ENCODE assay signal across 1 cellular context in the genomic region with DNA sequence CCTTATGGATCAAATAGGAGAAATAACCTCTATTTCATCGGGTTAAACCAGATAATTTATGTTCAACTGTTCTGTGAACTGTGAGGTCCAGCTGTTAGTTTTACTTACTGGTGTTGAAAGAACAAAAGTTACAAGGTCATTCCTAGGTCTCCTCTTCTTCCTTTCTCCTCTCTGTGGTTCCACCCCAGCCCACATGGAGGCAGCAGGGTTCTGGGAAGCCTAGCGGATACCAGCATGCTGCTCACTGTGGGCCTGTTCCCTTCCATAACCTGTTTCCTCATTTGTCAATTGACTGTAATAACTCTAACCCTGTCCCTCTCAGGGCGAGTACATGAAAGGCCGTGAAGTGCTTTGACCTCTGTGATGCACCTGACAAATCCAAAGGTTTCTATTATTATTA.
TF ChIP-seq lines count a peak whose summit lies in the region.

No MANE protein-coding gene starts in this region.

TF ChIP-seq in HepG2, 621 proteins besides CTCF, POLR2A, EP300 and RAD21 (continued from another document and continues in another):
- TF ChIP-seq, protein P1, sequence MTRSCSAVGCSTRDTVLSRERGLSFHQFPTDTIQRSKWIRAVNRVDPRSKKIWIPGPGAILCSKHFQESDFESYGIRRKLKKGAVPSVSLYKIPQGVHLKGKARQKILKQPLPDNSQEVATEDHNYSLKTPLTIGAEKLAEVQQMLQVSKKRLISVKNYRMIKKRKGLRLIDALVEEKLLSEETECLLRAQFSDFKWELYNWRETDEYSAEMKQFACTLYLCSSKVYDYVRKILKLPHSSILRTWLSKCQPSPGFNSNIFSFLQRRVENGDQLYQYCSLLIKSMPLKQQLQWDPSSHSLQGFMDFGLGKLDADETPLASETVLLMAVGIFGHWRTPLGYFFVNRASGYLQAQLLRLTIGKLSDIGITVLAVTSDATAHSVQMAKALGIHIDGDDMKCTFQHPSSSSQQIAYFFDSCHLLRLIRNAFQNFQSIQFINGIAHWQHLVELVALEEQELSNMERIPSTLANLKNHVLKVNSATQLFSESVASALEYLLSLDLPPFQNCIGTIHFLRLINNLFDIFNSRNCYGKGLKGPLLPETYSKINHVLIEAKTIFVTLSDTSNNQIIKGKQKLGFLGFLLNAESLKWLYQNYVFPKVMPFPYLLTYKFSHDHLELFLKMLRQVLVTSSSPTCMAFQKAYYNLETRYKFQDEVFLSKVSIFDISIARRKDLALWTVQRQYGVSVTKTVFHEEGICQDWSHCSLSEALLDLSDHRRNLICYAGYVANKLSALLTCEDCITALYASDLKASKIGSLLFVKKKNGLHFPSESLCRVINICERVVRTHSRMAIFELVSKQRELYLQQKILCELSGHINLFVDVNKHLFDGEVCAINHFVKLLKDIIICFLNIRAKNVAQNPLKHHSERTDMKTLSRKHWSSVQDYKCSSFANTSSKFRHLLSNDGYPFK (CRISPR knock-in tag; IDR thresholded peaks at IDR 0.05; ENCODE audit: borderline replicate concordance) = no peak
- TF ChIP-seq ZNF713 (CRISPR knock-in tag; IDR thresholded peaks at IDR 0.05) = no peak
- TF ChIP-seq ZNF552 (CRISPR knock-in tag; IDR thresholded peaks at IDR 0.05; ENCODE audit: borderline replicate concordance) = no peak
- TF ChIP-seq, protein P2, sequence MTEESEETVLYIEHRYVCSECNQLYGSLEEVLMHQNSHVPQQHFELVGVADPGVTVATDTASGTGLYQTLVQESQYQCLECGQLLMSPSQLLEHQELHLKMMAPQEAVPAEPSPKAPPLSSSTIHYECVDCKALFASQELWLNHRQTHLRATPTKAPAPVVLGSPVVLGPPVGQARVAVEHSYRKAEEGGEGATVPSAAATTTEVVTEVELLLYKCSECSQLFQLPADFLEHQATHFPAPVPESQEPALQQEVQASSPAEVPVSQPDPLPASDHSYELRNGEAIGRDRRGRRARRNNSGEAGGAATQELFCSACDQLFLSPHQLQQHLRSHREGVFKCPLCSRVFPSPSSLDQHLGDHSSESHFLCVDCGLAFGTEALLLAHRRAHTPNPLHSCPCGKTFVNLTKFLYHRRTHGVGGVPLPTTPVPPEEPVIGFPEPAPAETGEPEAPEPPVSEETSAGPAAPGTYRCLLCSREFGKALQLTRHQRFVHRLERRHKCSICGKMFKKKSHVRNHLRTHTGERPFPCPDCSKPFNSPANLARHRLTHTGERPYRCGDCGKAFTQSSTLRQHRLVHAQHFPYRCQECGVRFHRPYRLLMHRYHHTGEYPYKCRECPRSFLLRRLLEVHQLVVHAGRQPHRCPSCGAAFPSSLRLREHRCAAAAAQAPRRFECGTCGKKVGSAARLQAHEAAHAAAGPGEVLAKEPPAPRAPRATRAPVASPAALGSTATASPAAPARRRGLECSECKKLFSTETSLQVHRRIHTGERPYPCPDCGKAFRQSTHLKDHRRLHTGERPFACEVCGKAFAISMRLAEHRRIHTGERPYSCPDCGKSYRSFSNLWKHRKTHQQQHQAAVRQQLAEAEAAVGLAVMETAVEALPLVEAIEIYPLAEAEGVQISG (CRISPR knock-in tag; IDR thresholded peaks at IDR 0.05) = peak; percentile 94
- no peak for TF ChIP-seq HNRNPLL (IDR thresholded peaks at IDR 0.05; ENCODE audit: low read depth, low read length, poor library complexity, severe bottlenecking)
- TF ChIP-seq, protein P3, sequence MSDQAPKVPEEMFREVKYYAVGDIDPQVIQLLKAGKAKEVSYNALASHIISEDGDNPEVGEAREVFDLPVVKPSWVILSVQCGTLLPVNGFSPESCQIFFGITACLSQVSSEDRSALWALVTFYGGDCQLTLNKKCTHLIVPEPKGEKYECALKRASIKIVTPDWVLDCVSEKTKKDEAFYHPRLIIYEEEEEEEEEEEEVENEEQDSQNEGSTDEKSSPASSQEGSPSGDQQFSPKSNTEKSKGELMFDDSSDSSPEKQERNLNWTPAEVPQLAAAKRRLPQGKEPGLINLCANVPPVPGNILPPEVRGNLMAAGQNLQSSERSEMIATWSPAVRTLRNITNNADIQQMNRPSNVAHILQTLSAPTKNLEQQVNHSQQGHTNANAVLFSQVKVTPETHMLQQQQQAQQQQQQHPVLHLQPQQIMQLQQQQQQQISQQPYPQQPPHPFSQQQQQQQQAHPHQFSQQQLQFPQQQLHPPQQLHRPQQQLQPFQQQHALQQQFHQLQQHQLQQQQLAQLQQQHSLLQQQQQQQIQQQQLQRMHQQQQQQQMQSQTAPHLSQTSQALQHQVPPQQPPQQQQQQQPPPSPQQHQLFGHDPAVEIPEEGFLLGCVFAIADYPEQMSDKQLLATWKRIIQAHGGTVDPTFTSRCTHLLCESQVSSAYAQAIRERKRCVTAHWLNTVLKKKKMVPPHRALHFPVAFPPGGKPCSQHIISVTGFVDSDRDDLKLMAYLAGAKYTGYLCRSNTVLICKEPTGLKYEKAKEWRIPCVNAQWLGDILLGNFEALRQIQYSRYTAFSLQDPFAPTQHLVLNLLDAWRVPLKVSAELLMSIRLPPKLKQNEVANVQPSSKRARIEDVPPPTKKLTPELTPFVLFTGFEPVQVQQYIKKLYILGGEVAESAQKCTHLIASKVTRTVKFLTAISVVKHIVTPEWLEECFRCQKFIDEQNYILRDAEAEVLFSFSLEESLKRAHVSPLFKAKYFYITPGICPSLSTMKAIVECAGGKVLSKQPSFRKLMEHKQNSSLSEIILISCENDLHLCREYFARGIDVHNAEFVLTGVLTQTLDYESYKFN (CRISPR knock-in tag; conservative IDR thresholded peaks at IDR 0.05) = 0 out of 2 replicates have a peak, but pooled peaks have one; percentile 25
- TF ChIP-seq ZNF879 (CRISPR knock-in tag; IDR thresholded peaks at IDR 0.05) = no peak
- peak; percentile 54 for TF ChIP-seq SAP130 (CRISPR knock-in tag; IDR thresholded peaks at IDR 0.05; ENCODE audit: low read depth)
- TF ChIP-seq JDP2 (CRISPR knock-in tag; IDR thresholded peaks at IDR 0.05; ENCODE audit: borderline replicate concordance) = no peak
- TF ChIP-seq, protein P4, sequence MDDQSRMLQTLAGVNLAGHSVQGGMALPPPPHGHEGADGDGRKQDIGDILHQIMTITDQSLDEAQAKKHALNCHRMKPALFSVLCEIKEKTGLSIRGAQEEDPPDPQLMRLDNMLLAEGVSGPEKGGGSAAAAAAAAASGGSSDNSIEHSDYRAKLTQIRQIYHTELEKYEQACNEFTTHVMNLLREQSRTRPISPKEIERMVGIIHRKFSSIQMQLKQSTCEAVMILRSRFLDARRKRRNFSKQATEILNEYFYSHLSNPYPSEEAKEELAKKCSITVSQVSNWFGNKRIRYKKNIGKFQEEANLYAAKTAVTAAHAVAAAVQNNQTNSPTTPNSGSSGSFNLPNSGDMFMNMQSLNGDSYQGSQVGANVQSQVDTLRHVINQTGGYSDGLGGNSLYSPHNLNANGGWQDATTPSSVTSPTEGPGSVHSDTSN (CRISPR knock-in tag; IDR thresholded peaks at IDR 0.05; ENCODE audit: borderline replicate concordance) = no peak
- TF ChIP-seq SMARCE1 (IDR thresholded peaks at IDR 0.05; ENCODE audit: borderline replicate concordance) = no peak
- TF ChIP-seq SYNCRIP (IDR thresholded peaks at IDR 0.05; ENCODE audit: insufficient read depth, low read depth, low read length) = no peak
- no peak for TF ChIP-seq ZNF138 (CRISPR knock-in tag; IDR thresholded peaks at IDR 0.05; ENCODE audit: low read depth)
- TF ChIP-seq ZNF256 (CRISPR knock-in tag; conservative IDR thresholded peaks at IDR 0.05) = no peak
- 0 out of 2 replicates have a peak, but pooled peaks have one; percentile 54 for TF ChIP-seq KDM2A (CRISPR knock-in tag; IDR thresholded peaks at IDR 0.05; ENCODE audit: borderline replicate concordance, low read depth)
- TF ChIP-seq ARNT2 (CRISPR knock-in tag; IDR thresholded peaks at IDR 0.05; ENCODE audit: low read depth) = no peak
- TF ChIP-seq ZNF720 (CRISPR knock-in tag; IDR thresholded peaks at IDR 0.05) = no peak
- no peak for TF ChIP-seq KLF6 (CRISPR knock-in tag; IDR thresholded peaks at IDR 0.05)
- TF ChIP-seq STAG1 (CRISPR knock-in tag; IDR thresholded peaks at IDR 0.05) = peak; percentile 92
- TF ChIP-seq, protein P5, sequence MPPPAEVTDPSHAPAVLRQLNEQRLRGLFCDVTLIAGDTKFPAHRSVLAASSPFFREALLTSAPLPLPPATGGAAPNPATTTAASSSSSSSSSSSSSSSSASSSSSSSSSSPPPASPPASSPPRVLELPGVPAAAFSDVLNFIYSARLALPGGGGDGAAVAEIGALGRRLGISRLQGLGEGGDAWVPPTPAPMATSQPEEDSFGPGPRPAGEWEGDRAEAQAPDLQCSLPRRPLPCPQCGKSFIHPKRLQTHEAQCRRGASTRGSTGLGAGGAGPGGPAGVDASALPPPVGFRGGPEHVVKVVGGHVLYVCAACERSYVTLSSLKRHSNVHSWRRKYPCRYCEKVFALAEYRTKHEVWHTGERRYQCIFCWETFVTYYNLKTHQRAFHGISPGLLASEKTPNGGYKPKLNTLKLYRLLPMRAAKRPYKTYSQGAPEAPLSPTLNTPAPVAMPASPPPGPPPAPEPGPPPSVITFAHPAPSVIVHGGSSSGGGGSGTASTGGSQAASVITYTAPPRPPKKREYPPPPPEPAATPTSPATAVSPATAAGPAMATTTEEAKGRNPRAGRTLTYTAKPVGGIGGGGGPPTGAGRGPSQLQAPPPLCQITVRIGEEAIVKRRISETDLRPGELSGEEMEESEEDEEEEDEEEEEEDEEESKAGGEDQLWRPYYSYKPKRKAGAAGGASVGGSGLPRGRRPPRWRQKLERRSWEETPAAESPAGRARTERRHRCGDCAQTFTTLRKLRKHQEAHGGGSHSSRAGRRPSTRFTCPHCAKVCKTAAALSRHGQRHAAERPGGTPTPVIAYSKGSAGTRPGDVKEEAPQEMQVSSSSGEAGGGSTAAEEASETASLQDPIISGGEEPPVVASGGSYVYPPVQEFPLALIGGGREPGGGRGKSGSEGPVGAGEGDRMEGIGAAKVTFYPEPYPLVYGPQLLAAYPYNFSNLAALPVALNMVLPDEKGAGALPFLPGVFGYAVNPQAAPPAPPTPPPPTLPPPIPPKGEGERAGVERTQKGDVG (CRISPR knock-in tag; IDR thresholded peaks at IDR 0.05; ENCODE audit: borderline replicate concordance) = no peak
- TF ChIP-seq, protein P6, sequence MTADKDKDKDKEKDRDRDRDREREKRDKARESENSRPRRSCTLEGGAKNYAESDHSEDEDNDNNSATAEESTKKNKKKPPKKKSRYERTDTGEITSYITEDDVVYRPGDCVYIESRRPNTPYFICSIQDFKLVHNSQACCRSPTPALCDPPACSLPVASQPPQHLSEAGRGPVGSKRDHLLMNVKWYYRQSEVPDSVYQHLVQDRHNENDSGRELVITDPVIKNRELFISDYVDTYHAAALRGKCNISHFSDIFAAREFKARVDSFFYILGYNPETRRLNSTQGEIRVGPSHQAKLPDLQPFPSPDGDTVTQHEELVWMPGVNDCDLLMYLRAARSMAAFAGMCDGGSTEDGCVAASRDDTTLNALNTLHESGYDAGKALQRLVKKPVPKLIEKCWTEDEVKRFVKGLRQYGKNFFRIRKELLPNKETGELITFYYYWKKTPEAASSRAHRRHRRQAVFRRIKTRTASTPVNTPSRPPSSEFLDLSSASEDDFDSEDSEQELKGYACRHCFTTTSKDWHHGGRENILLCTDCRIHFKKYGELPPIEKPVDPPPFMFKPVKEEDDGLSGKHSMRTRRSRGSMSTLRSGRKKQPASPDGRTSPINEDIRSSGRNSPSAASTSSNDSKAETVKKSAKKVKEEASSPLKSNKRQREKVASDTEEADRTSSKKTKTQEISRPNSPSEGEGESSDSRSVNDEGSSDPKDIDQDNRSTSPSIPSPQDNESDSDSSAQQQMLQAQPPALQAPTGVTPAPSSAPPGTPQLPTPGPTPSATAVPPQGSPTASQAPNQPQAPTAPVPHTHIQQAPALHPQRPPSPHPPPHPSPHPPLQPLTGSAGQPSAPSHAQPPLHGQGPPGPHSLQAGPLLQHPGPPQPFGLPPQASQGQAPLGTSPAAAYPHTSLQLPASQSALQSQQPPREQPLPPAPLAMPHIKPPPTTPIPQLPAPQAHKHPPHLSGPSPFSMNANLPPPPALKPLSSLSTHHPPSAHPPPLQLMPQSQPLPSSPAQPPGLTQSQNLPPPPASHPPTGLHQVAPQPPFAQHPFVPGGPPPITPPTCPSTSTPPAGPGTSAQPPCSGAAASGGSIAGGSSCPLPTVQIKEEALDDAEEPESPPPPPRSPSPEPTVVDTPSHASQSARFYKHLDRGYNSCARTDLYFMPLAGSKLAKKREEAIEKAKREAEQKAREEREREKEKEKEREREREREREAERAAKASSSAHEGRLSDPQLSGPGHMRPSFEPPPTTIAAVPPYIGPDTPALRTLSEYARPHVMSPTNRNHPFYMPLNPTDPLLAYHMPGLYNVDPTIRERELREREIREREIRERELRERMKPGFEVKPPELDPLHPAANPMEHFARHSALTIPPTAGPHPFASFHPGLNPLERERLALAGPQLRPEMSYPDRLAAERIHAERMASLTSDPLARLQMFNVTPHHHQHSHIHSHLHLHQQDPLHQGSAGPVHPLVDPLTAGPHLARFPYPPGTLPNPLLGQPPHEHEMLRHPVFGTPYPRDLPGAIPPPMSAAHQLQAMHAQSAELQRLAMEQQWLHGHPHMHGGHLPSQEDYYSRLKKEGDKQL (CRISPR knock-in tag; IDR thresholded peaks at IDR 0.05; ENCODE audit: low read depth) = no peak
- TF ChIP-seq, protein P7, sequence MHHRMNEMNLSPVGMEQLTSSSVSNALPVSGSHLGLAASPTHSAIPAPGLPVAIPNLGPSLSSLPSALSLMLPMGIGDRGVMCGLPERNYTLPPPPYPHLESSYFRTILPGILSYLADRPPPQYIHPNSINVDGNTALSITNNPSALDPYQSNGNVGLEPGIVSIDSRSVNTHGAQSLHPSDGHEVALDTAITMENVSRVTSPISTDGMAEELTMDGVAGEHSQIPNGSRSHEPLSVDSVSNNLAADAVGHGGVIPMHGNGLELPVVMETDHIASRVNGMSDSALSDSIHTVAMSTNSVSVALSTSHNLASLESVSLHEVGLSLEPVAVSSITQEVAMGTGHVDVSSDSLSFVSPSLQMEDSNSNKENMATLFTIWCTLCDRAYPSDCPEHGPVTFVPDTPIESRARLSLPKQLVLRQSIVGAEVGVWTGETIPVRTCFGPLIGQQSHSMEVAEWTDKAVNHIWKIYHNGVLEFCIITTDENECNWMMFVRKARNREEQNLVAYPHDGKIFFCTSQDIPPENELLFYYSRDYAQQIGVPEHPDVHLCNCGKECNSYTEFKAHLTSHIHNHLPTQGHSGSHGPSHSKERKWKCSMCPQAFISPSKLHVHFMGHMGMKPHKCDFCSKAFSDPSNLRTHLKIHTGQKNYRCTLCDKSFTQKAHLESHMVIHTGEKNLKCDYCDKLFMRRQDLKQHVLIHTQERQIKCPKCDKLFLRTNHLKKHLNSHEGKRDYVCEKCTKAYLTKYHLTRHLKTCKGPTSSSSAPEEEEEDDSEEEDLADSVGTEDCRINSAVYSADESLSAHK (CRISPR knock-in tag; IDR thresholded peaks at IDR 0.05; ENCODE audit: borderline replicate concordance) = no peak
- no peak for TF ChIP-seq CBFB (CRISPR knock-in tag; IDR thresholded peaks at IDR 0.05)
- TF ChIP-seq KAT8 (CRISPR knock-in tag; IDR thresholded peaks at IDR 0.05) = 0 out of 2 replicates have a peak, but pooled peaks have one; percentile 43
- TF ChIP-seq ZNF577 (CRISPR knock-in tag; IDR thresholded peaks at IDR 0.05; ENCODE audit: borderline replicate concordance, low read depth) = no peak
- no peak for TF ChIP-seq PAF1 (CRISPR knock-in tag; IDR thresholded peaks at IDR 0.05)
- TF ChIP-seq ZNF747 (CRISPR knock-in tag; IDR thresholded peaks at IDR 0.05; ENCODE audit: borderline replicate concordance) = no peak
- TF ChIP-seq, protein P8, sequence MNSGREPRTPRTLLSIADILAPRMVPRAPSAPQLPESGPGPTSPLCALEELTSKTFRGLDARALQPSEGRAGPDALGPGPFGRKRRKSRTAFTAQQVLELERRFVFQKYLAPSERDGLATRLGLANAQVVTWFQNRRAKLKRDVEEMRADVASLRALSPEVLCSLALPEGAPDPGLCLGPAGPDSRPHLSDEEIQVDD (CRISPR knock-in tag; IDR thresholded peaks at IDR 0.05; ENCODE audit: borderline replicate concordance) = no peak
- peak; percentile 56; the same call in 1 of the 2 replicates for TF ChIP-seq THAP11 (CRISPR knock-in tag; IDR thresholded peaks at IDR 0.05)
